9 cellular contexts compared by ENCODE assay signal in genomic region chr17:49730078-49730786, GRCh38. TPM values are rescaled to one million over a fixed set of nuclear protein-coding genes. Genes with fewer than 3 reads are reported as not detected.
DNase-seq lines count a peak whose midpoint lies in the region; ATAC-seq, FAIRE-seq and TF ChIP-seq lines count a peak whose summit lies in the region.
"Had no signal": no experiment of that assay in that cellular context is flagged by ENCODE, and none has a peak within 500 bp of the region (broad histone marks: within the 10 kb centered on the region; RNA-seq: fewer than 3 reads in every experiment).

No MANE protein-coding gene starts in this region.

- no peak overlapping the region for H3K4me2 ChIP-seq in osteoblast (ENCODE audit: insufficient read depth, low read length)

- H3K27ac Mint-ChIP-seq in activated T-helper 17 cell treated with anti-CD3 and anti-CD28 coated beads, Interleukin-2, amount 50 U/mL, for 72 hours = peak overlapping the region; percentile 87

- no peaks in the 10 kb centered on the region for H3K27me3 ChIP-seq in BJ (ENCODE audit: control insufficient read depth, insufficient read depth, low read length)
- no peaks in the 10 kb centered on the region for H3K27me3 ChIP-seq in osteoblast (ENCODE audit: insufficient read depth, low read length)

- DNase-seq in BJ (ENCODE audit: low read depth) (peak; percentile 82), frontal cortex (ENCODE audit: low spot score in 2 of 2) (peak; percentile 39 to 51), osteoblast (ENCODE audit: insufficient read length, low spot score, missing footprints) (peak; percentile 85), D341Med (ENCODE audit: low spot score) (no peak), DMS79 treated with DMSO at 0.1 percent for 48 hours (lab: John Stamatoyannopoulos, UW) (no peak), GM10266 (ENCODE audit: extremely low spot score) (no peak), ecto neural progenitor cell (ENCODE audit: low spot score) (no peak)
- DNase-seq: NCI-H2107 had no signal

- H3K4me1 Mint-ChIP-seq in activated T-helper 17 cell treated with anti-CD3 and anti-CD28 coated beads, Interleukin-2, amount 50 U/mL, for 72 hours = peaks cover 36% of the 10 kb centered on the region

- H3K9me3 Mint-ChIP-seq in activated T-helper 17 cell treated with anti-CD3 and anti-CD28 coated beads, Interleukin-2, amount 50 U/mL, for 72 hours = no peaks in the 10 kb centered on the region

- no peaks in the 10 kb centered on the region for H3K9me3 ChIP-seq in osteoblast (ENCODE audit: low read depth, low read length)

- H3K27ac ChIP-seq in osteoblast (ENCODE audit: low read depth, low read length) = peak overlapping the region; percentile 19

- CTCF ChIA-PET in BJ (lab: Yijun Ruan, JAX) = interaction anchor here (0.7 to 1.2 kb wide), 4 partner anchors 12 to 41 kb away, joined by 3 to 4 read pairs (median 3); no protein-coding TSS in a partner anchor

- H3K79me2 ChIP-seq in osteoblast (ENCODE audit: insufficient read depth, low read length) = no peaks in the 10 kb centered on the region

- no peak for FAIRE-seq in frontal cortex (lab: Jason Lieb, UNC)

- POLR2A ChIA-PET in BJ (lab: Charles Lee) = no interaction called here

- H3K36me3 ChIP-seq in BJ (ENCODE audit: control insufficient read depth, insufficient read depth, low read length) (no peaks in the 10 kb centered on the region), osteoblast (ENCODE audit: insufficient read depth, low read length) (no peaks in the 10 kb centered on the region)

- peaks cover 4% of the 10 kb centered on the region for H4K20me1 ChIP-seq in osteoblast (ENCODE audit: insufficient read depth, low read length)

- peaks cover 10% of the 10 kb centered on the region for H3K4me1 ChIP-seq in osteoblast (ENCODE audit: insufficient read depth, low read length)

- TF ChIP-seq CTCF in BJ (IDR thresholded peaks at IDR 0.05; ENCODE audit: insufficient read depth, low read depth, low read length) (no peak), osteoblast (IDR thresholded peaks at IDR 0.05; ENCODE audit: extremely low read depth, low read depth, low read length) (no peak), GM10266 (IDR thresholded peaks at IDR 0.05; ENCODE audit: control insufficient read depth, insufficient read depth, low read depth, missing control alignments) (no peak)

- H3K36me3 Mint-ChIP-seq in activated T-helper 17 cell treated with anti-CD3 and anti-CD28 coated beads, Interleukin-2, amount 50 U/mL, for 72 hours (ENCODE audit: low read depth) = peaks cover 50% of the 10 kb centered on the region

- no peak overlapping the region for H3K4me3 Mint-ChIP-seq in activated T-helper 17 cell treated with anti-CD3 and anti-CD28 coated beads, Interleukin-2, amount 50 U/mL, for 72 hours

- H3K27me3 Mint-ChIP-seq in activated T-helper 17 cell treated with anti-CD3 and anti-CD28 coated beads, Interleukin-2, amount 50 U/mL, for 72 hours = no peaks in the 10 kb centered on the region

- ATAC-seq in activated T-helper 17 cell treated with anti-CD3 and anti-CD28 coated beads, Interleukin-2, amount 50 U/mL, for 72 hours (replicated peaks) = no peak

- H3K4me3 ChIP-seq in BJ (ENCODE audit: low read depth, low read length) (no peak overlapping the region), osteoblast (ENCODE audit: insufficient read depth, low read length) (no peak overlapping the region)

- H2AFZ ChIP-seq in osteoblast (ENCODE audit: low read length) = no peak overlapping the region

RNA-seq across cellular contexts. Expression of gene SLC35B1, which starts 22.5 kb away (rescaled TPM):
- 116 and 120 TPM in 2 replicates for polyA plus RNA-seq in BJ (2011; rRNA removed)
- polyA minus RNA-seq in BJ (2011; rRNA and poly(A)+ RNA removed) = 49.7 and 69.7 TPM in 2 replicates
- 10 to 100 TPM; 29.1 to 60.9 TPM for total RNA-seq in activated T-helper 17 cell treated with anti-CD3 and anti-CD28 coated beads, Interleukin-2, amount 50 U/mL, for 72 hours
- 56.7 TPM for total RNA-seq in frontal cortex
- total RNA-seq in osteoblast = 43.6 and 48.1 TPM in 2 replicates

RNA-seq across cellular contexts. Expression of gene FAM117A, which starts 33.7 kb away (rescaled TPM):
- polyA plus RNA-seq in BJ (2011; rRNA removed) = 2.2 and 3.9 TPM in 2 replicates
- 2.1 and 3.2 TPM in 2 replicates for polyA minus RNA-seq in BJ (2011; rRNA and poly(A)+ RNA removed)
- total RNA-seq in activated T-helper 17 cell treated with anti-CD3 and anti-CD28 coated beads, Interleukin-2, amount 50 U/mL, for 72 hours = 10 to 100 TPM; 25.8 TPM
- total RNA-seq in frontal cortex (0.82 TPM), osteoblast (5.3 and 8.7 TPM in 2 replicates)

RNA-seq across cellular contexts. Expression of gene SPOP, which starts 52.3 kb away (rescaled TPM):
- polyA plus RNA-seq in BJ (2011; rRNA removed) = 86.4 and 136 TPM in 2 replicates
- polyA minus RNA-seq in BJ (2011; rRNA and poly(A)+ RNA removed) = 85.6 and 128 TPM in 2 replicates
- 10 to 100 TPM; 62.3 to 66.8 TPM for total RNA-seq in activated T-helper 17 cell treated with anti-CD3 and anti-CD28 coated beads, Interleukin-2, amount 50 U/mL, for 72 hours
- 142 TPM for total RNA-seq in frontal cortex
- total RNA-seq in osteoblast = 55.7 and 61.6 TPM in 2 replicates

RNA-seq across cellular contexts. Expression of gene KAT7, which starts 58.2 kb away (rescaled TPM):
- 19.5 and 23.0 TPM in 2 replicates for polyA plus RNA-seq in BJ (2011; rRNA removed)
- 19.9 and 25.5 TPM in 2 replicates for polyA minus RNA-seq in BJ (2011; rRNA and poly(A)+ RNA removed)
- total RNA-seq in activated T-helper 17 cell treated with anti-CD3 and anti-CD28 coated beads, Interleukin-2, amount 50 U/mL, for 72 hours = 10 to 100 TPM; 66.4 to 86.4 TPM
- 32.2 TPM for total RNA-seq in frontal cortex
- total RNA-seq in osteoblast = 50.7 and 51.4 TPM in 2 replicates

Comparison
In these comparisons a context has a peak if more than half of its experiments do, and no peak if none do; other contexts are left out.
1. DNase-seq: peak in BJ (single experiment), frontal cortex (2 of 2) and osteoblast (single experiment); none in D341Med (single experiment), DMS79 treated with DMSO at 0.1 percent for 48 hours (single experiment), GM10266 (single experiment) and ecto neural progenitor cell (single experiment).